ENCODE assay signal across 1 cellular context in genomic region chr1:3747903-3748302, GRCh38.
TF ChIP-seq lines count a peak whose summit lies in the region.

No MANE protein-coding gene starts in this region.

TF ChIP-seq in HepG2, 621 proteins besides CTCF, POLR2A, EP300 and RAD21:
- TF ChIP-seq FOXK2 (IDR thresholded peaks at IDR 0.05) (no peak), CBX5 (CRISPR knock-in tag; IDR thresholded peaks at IDR 0.05; ENCODE audit: borderline replicate concordance) (no peak), ATM (IDR thresholded peaks at IDR 0.05; ENCODE audit: borderline replicate concordance) (no peak), THAP9 (CRISPR knock-in tag; IDR thresholded peaks at IDR 0.05; ENCODE audit: borderline replicate concordance) (no peak), TFAP4 (IDR thresholded peaks at IDR 0.05; ENCODE audit: borderline replicate concordance, low read depth) (no peak), CENPT (CRISPR knock-in tag; IDR thresholded peaks at IDR 0.05; ENCODE audit: low read depth) (no peak), SCMH1 (CRISPR knock-in tag; IDR thresholded peaks at IDR 0.05; ENCODE audit: borderline replicate concordance) (no peak), ZNF546 (CRISPR knock-in tag; conservative IDR thresholded peaks at IDR 0.05) (no peak), ZNF570 (CRISPR knock-in tag; IDR thresholded peaks at IDR 0.05; ENCODE audit: borderline replicate concordance) (no peak), GRHL1 (CRISPR knock-in tag; conservative IDR thresholded peaks at IDR 0.05) (no peak), ATF5 (CRISPR knock-in tag; IDR thresholded peaks at IDR 0.05; ENCODE audit: low read depth) (no peak), ZMAT3 (CRISPR knock-in tag; conservative IDR thresholded peaks at IDR 0.05) (no peak), HIVEP1 (CRISPR knock-in tag; IDR thresholded peaks at IDR 0.05) (no peak), ZNF550 (CRISPR knock-in tag; IDR thresholded peaks at IDR 0.05; ENCODE audit: borderline replicate concordance) (no peak), MEF2D (CRISPR knock-in tag; IDR thresholded peaks at IDR 0.05) (no peak)
